Comparison of ENCODE assay signal across 15 cellular contexts in the genomic region with DNA sequence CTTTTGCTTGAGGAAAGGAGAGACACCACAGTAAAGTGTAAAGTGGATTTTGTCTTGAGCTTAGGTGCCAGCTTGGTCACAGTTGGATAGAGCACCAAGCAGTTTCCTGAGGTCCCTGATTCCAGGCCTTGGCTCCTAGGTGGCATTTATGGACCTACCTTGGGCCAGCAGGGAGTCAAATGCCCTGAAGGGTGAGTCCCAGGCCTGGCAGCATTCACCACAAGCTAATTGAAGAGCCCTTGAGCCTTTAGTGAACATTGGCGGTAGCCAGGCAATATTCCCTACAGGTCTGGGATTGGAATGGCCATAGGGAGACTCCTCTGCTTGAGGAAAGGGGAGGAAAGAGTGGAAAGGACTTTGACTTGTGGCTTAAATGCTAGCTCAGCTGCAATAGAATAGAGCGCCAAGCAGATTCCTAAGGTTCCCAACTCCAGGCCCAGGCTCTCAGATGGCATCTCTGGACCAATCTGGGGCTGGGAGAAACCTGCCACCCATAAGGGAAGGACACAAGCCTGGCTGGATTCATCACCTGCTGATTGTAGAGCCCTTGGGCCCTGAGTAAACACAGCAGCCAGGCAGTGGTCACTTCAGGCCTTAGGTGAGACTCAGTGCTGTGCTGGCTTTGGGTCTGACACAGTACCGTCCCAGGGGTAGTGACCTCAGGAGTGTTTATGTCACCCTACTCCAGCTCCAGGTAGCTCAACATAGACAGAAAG.
"Had no signal": no experiment of that assay in that cellular context is flagged by ENCODE, and none has a peak within 500 bp of the region (broad histone marks: within the 10 kb centered on the region; RNA-seq: fewer than 3 reads in every experiment).

No MANE protein-coding gene starts in this region.

- H3K4me3 ChIP-seq: gastroesophageal sphincter, left lung, lung, skin epidermis, stomach, thoracic aorta had no signal

- H3K4me1 Mint-ChIP-seq: naive thymus-derived CD4-positive, alpha-beta T cell; nephron progenitor cell had no signal

- H3K4me3 Mint-ChIP-seq: naive thymus-derived CD4-positive, alpha-beta T cell; nephron progenitor cell had no signal

- H3K36me3 ChIP-seq: gastroesophageal sphincter, left lung, stomach, thoracic aorta had no signal

- ATAC-seq: gastroesophageal sphincter; naive thymus-derived CD4-positive, alpha-beta T cell; sciatic nerve had no signal

- H3K27ac Mint-ChIP-seq: naive thymus-derived CD4-positive, alpha-beta T cell; nephron progenitor cell had no signal

- H3K9me3 ChIP-seq: gastroesophageal sphincter, left lung, thoracic aorta had no signal

- H3K4me1 ChIP-seq: gastroesophageal sphincter, left lung had no signal

- DNase-seq: effector memory CD4-positive, alpha-beta T cell; glutamatergic neuron; naive thymus-derived CD4-positive, alpha-beta T cell; nephron progenitor cell; stimulated activated CD4-positive, alpha-beta T cell treated with anti-CD3 and anti-CD28 coated beads, Interleukin-12 subunit alpha, Interleukin-12 subunit beta, amount 100 ng/mL, for 4 hours; stimulated activated naive CD4-positive, alpha-beta T cell; substantia nigra; trophoblast cell had no signal

- H3K27ac ChIP-seq: gastroesophageal sphincter, left lung, skin epidermis, stomach, thoracic aorta had no signal
